18 cellular contexts compared by ENCODE assay signal in the genomic region with DNA sequence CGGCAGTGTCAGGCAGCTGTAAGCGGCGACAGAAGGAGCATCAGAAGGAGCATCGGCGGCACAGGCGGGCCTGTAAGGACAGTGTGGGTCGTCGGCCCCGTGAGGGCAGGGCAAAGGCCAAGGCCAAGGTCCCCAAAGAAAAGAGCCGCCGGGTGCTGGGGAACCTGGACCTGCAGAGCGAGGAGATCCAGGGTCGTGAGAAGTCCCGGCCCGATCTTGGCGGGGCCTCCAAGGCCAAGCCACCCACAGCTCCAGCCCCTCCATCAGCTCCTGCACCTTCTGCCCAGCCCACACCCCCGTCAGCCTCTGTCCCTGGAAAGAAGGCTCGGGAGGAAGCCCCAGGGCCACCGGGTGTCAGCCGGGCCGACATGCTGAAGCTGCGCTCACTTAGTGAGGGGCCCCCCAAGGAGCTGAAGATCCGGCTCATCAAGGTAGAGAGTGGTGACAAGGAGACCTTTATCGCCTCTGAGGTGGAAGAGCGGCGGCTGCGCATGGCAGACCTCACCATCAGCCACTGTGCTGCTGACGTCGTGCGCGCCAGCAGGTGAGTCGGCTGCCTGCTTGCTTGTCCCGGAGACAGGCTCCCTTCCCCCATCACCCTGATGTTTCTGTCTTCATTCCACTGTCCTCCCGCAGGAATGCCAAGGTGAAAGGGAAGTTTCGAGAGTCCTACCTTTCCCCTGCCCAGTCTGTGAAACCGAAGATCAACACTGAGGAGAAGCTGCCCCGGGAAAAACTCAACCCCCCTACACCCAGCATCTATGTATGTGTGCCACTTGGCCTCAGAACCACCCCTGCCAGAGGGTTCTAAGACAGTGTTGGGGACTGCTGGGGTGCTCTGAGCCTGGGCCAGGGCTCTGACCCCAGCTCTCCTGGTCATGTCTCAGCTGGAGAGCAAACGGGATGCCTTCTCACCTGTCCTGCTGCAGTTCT. TPM values are rescaled to one million over a fixed set of nuclear protein-coding genes. Genes with fewer than 3 reads are reported as not detected.
DNase-seq lines count a peak whose midpoint lies in the region; ATAC-seq and TF ChIP-seq lines count a peak whose summit lies in the region.
"Had no signal": no experiment of that assay in that cellular context is flagged by ENCODE, and none has a peak within 500 bp of the region (broad histone marks: within the 10 kb centered on the region; RNA-seq: fewer than 3 reads in every experiment).

No MANE protein-coding gene starts in this region.

- TF ChIP-seq CTCF in OCI-LY1 (IDR thresholded peaks at IDR 0.05; ENCODE audit: low read length) (no peak), spleen (IDR thresholded peaks at IDR 0.05 in 8 of 11, conservative IDR thresholded peaks at IDR 0.05 in 3 of 11) (no peak)

- 85 to 93% (median 86%) methylated on average over 34 to 38 of the region's 38 CpGs for WGBS in spleen, 5 donors

- H3K27me3 ChIP-seq in OCI-LY1 (ENCODE audit: insufficient read depth, low read length) (no peaks in the 10 kb centered on the region), spleen (replicated peaks in 1 of 7) (no peaks in the 10 kb centered on the region)
- H3K27me3 ChIP-seq: esophagus muscularis mucosa, upper lobe of left lung had no signal

- H3K9me2 ChIP-seq in OCI-LY1 (ENCODE audit: low read depth, low read length) = no peaks in the 10 kb centered on the region

- intact Hi-C loops in spleen (cut with DNase I; ENCODE audit: low total_unique reads) = no loop called here

- peaks cover 6% of the 10 kb centered on the region for H3F3A ChIP-seq in OCI-LY1 (ENCODE audit: insufficient read depth, low read length)

- no peaks in the 10 kb centered on the region for H3K9me3 Mint-ChIP-seq in central memory CD8-positive, alpha-beta T cell
- H3K9me3 Mint-ChIP-seq: stimulated activated naive B cell treated with anti-CD40 and anti-IgM and Interleukin-4, amounts not matched to agents 10 μg/mL and 1 μg/mL and 100 μg/mL, for 72 hours; WTC11 had no signal

- no peaks in the 10 kb centered on the region for H4K20me1 ChIP-seq in OCI-LY1 (ENCODE audit: insufficient read depth, low read length)

- no peak for TF ChIP-seq POLR2A in spleen (IDR thresholded peaks at IDR 0.05)

- H3K27ac ChIP-seq in OCI-LY1 (ENCODE audit: low read depth, low read length, poor library complexity, severe bottlenecking) (peak overlapping the region; percentile 80), spleen (peak overlapping the region in 1 of 8 donors; percentile 11)
- H3K27ac ChIP-seq: upper lobe of left lung had no signal

- H3K4me1 Mint-ChIP-seq in central memory CD8-positive, alpha-beta T cell = peaks cover 12% of the 10 kb centered on the region

- H3K9ac ChIP-seq in OCI-LY1 (ENCODE audit: low read length) = peak overlapping the region; percentile 70; the same call in 1 of the 2 replicates

- H3K4me3 Mint-ChIP-seq in central memory CD8-positive, alpha-beta T cell = peak overlapping the region; percentile 42
- H3K4me3 Mint-ChIP-seq: stimulated activated naive B cell treated with anti-CD40 and anti-IgM and Interleukin-4, amounts not matched to agents 10 μg/mL and 1 μg/mL and 100 μg/mL, for 72 hours had no signal

- H3K36me3 ChIP-seq in OCI-LY1 (ENCODE audit: insufficient read depth, low read length) (peaks cover 70% of the 10 kb centered on the region), spleen (peaks cover 3 to 95% (median 84%) of the 10 kb centered on the region in 6 donors)

- H3K4me1 ChIP-seq in OCI-LY1 (ENCODE audit: insufficient read depth, low read length, severe bottlenecking) (peaks cover 35% of the 10 kb centered on the region), spleen (peaks cover 20 to 93% (median 39%) of the 10 kb centered on the region in 6 donors)

- peak overlapping the region; percentile 90; the same call in 1 of the 2 replicates for H3K4me2 ChIP-seq in OCI-LY1 (ENCODE audit: low read length)

- no peak overlapping the region for H2AFZ ChIP-seq in OCI-LY1 (ENCODE audit: low read length)

- peaks cover 53% of the 10 kb centered on the region for H3K36me3 Mint-ChIP-seq in central memory CD8-positive, alpha-beta T cell (ENCODE audit: insufficient read depth)
- H3K36me3 Mint-ChIP-seq: WTC11 had no signal

- H3K27ac Mint-ChIP-seq in central memory CD8-positive, alpha-beta T cell (ENCODE audit: low read depth) = peak overlapping the region; percentile 13
- H3K27ac Mint-ChIP-seq: stimulated activated naive B cell treated with anti-CD40 and anti-IgM and Interleukin-4, amounts not matched to agents 10 μg/mL and 1 μg/mL and 100 μg/mL, for 72 hours; WTC11 had no signal

- H3K79me2 ChIP-seq in OCI-LY1 (ENCODE audit: insufficient read depth, low read length) = no peaks in the 10 kb centered on the region

- ATAC-seq in central memory CD8-positive, alpha-beta T cell (replicated peaks; ENCODE audit: extremely low read depth, poor library complexity, severe bottlenecking) = no peak
- ATAC-seq: stimulated activated naive B cell treated with anti-CD40 and anti-IgM and Interleukin-4, amounts not matched to agents 10 μg/mL and 1 μg/mL and 100 μg/mL, for 72 hours; WTC11 had no signal

- peak; percentile 63 for DNase-seq in activated effector memory CD4-positive, alpha-beta T cell treated with anti-CD3 and anti-CD28 coated beads, Interleukin-2, amount 50 U/mL, for 16 hours
- no peak for DNase-seq in activated effector memory CD4-positive, alpha-beta T cell treated with Interleukin-2 at 50 U/mL for 16 hours
- DNase-seq in central memory CD8-positive, alpha-beta T cell (ENCODE audit: low spot score in 2 of 2) = no peak
- DNase-seq in spleen = peak; percentile 81
- no peak for DNase-seq in germinal center (ENCODE audit: low spot score)
- DNase-seq in DMS79 treated with DMSO at 0.1 percent for 48 hours (lab: John Stamatoyannopoulos, UW) = no peak
- DNase-seq in DMS53 treated with DMSO at 0.1 percent for 48 hours (lab: John Stamatoyannopoulos, UW; ENCODE audit: unreplicated experiment) = no peak
- DNase-seq: glutamatergic neuron; IMR-90; mesendoderm; NCI-H2171 treated with DMSO at 0.1 percent for 48 hours; small intestine; stimulated activated naive B cell treated with anti-CD40 and anti-IgM and Interleukin-4, amounts not matched to agents 10 μg/mL and 1 μg/mL and 100 μg/mL, for 72 hours; T-helper 1 cell had no signal

- H3K9me3 ChIP-seq in OCI-LY1 (ENCODE audit: low read length) = no peaks in the 10 kb centered on the region
- no peaks in the 10 kb centered on the region for H3K9me3 ChIP-seq in spleen
- H3K9me3 ChIP-seq: esophagus muscularis mucosa, upper lobe of left lung had no signal

- H3K27me3 Mint-ChIP-seq in central memory CD8-positive, alpha-beta T cell = no peaks in the 10 kb centered on the region
- H3K27me3 Mint-ChIP-seq: stimulated activated naive B cell treated with anti-CD40 and anti-IgM and Interleukin-4, amounts not matched to agents 10 μg/mL and 1 μg/mL and 100 μg/mL, for 72 hours had no signal

- H3K4me3 ChIP-seq in OCI-LY1 (ENCODE audit: low read depth, low read length, poor library complexity, severe bottlenecking) (peak overlapping the region; percentile 66), spleen (no peak overlapping the region)
- H3K4me3 ChIP-seq: esophagus muscularis mucosa, upper lobe of left lung had no signal

RNA-seq across cellular contexts. Expression of gene TMEM88, which starts 5.4 kb away (rescaled TPM):
- total RNA-seq in spleen = 10 to 100 TPM in 5 of 7 donors, 1 to 10 TPM in 2; 5.2 to 31.8 (median 18.0) TPM
- polyA plus RNA-seq in spleen = 10 to 100 TPM in 1 of 3 donors, 1 to 10 TPM in 2; 5.5 to 26.2 (median 9.5) TPM
- total RNA-seq: IMR-90 had no signal

RNA-seq across cellular contexts. Expression of gene NAA38, which starts 7.9 kb away (rescaled TPM):
- total RNA-seq in spleen = 100 to 1,000 TPM in 1 of 7 donors, 10 to 100 TPM in 6; 51.0 to 111 (median 56.9) TPM
- polyA plus RNA-seq in spleen = 100 to 1,000 TPM; 119 to 185 (median 182) TPM

RNA-seq across cellular contexts. Expression of gene CYB5D1, which starts 8.4 kb away (rescaled TPM):
- total RNA-seq in spleen = 10 to 100 TPM in 1 of 7 donors, 1 to 10 TPM in 6; 4.1 to 13.2 (median 5.9) TPM
- 1 to 10 TPM; 2.1 to 3.8 (median 2.9) TPM for polyA plus RNA-seq in spleen

RNA-seq across cellular contexts. Expression of gene KDM6B, which starts 15.4 kb away (rescaled TPM):
- total RNA-seq in spleen = 100 to 1,000 TPM in 1 of 7 donors, 10 to 100 TPM in 6; 22.3 to 110 (median 60.8) TPM
- polyA plus RNA-seq in spleen = 10 to 100 TPM in 1 of 3 donors, 1 to 10 TPM in 2; 2.9 to 11.7 (median 4.0) TPM

RNA-seq across cellular contexts. Expression of gene CHD3, which starts 39.1 kb away (rescaled TPM):
- total RNA-seq in spleen = 100 to 1,000 TPM in 2 of 7 donors, 10 to 100 TPM in 5; 60.9 to 117 (median 83.6) TPM
- polyA plus RNA-seq in spleen = 10 to 100 TPM; 37.0 to 84.3 (median 71.8) TPM

Comparison
In these comparisons a context has a peak if more than half of its experiments do, and no peak if none do; other contexts are left out.
1. DNase-seq: peak in activated effector memory CD4-positive, alpha-beta T cell treated with anti-CD3 and anti-CD28 coated beads, Interleukin-2, amount 50 U/mL, for 16 hours (single experiment) and spleen (single experiment); none in activated effector memory CD4-positive, alpha-beta T cell treated with Interleukin-2 at 50 U/mL for 16 hours (single experiment), central memory CD8-positive, alpha-beta T cell (0 of 2), germinal center (single experiment), DMS79 treated with DMSO at 0.1 percent for 48 hours (single experiment) and DMS53 treated with DMSO at 0.1 percent for 48 hours (single experiment).